25 cellular contexts compared by ENCODE assay signal in genomic region chr10:121293121-121293520, GRCh38.
DNase-seq lines count a peak whose midpoint lies in the region; ATAC-seq and TF ChIP-seq lines count a peak whose summit lies in the region.
"Had no signal": no experiment of that assay in that cellular context is flagged by ENCODE, and none has a peak within 500 bp of the region (broad histone marks: within the 10 kb centered on the region; RNA-seq: fewer than 3 reads in every experiment).

No MANE protein-coding gene starts in this region.

- H3F3A ChIP-seq in neural progenitor cell (ENCODE audit: low read depth): no peaks in the 10 kb centered on the region

- H3K27ac Mint-ChIP-seq in neural progenitor cell: peak overlapping the region; percentile 43
- H3K27ac Mint-ChIP-seq: CD4-positive, alpha-beta memory T cell had no signal

- H3K36me3 Mint-ChIP-seq in neural progenitor cell: no peaks in the 10 kb centered on the region
- H3K36me3 Mint-ChIP-seq: CD4-positive, alpha-beta memory T cell had no signal

- no peak overlapping the region for H3K4me3 Mint-ChIP-seq in neural progenitor cell
- H3K4me3 Mint-ChIP-seq: CD4-positive, alpha-beta memory T cell had no signal

- ATAC-seq in HG03196 (IDR thresholded peaks at IDR 0.05; ENCODE audit: unreplicated experiment): no peak
- ATAC-seq: HepG2, K562, SK-N-SH treated with all-trans-retinoic acid at 6 μM for 48 hours had no signal

- no peak overlapping the region for H3K4me3 ChIP-seq in neural progenitor cell
- H3K4me3 ChIP-seq: BLaER1 treated with 17β-estradiol and CSF1 and Interleukin-3, amounts not matched to agents 10 nM and 100 nM; K562; MG63 had no signal

- no peaks in the 10 kb centered on the region for H3K36me3 ChIP-seq in neural progenitor cell
- H3K36me3 ChIP-seq: BLaER1 treated with 17β-estradiol and CSF1 and Interleukin-3, amounts not matched to agents 10 nM and 100 nM; MG63 had no signal

- H3K27ac ChIP-seq in neural progenitor cell: no peak overlapping the region
- H3K27ac ChIP-seq: 22Rv1; BLaER1 treated with 17β-estradiol and CSF1 and Interleukin-3, amounts not matched to agents 10 nM and 100 nM; HL-60; RWPE1 had no signal

- H3K4me2 ChIP-seq in neural progenitor cell: no peak overlapping the region

- peaks cover 12% of the 10 kb centered on the region for H3K4me1 ChIP-seq in neural progenitor cell
- H3K4me1 ChIP-seq: Caco-2 had no signal

- no peaks in the 10 kb centered on the region for H3K27me3 ChIP-seq in neural progenitor cell
- H3K27me3 ChIP-seq: BLaER1 treated with 17β-estradiol and CSF1 and Interleukin-3, amounts not matched to agents 10 nM and 100 nM; MG63 had no signal

- no peaks in the 10 kb centered on the region for H3K9me3 ChIP-seq in neural progenitor cell (ENCODE audit: low read depth)
- H3K9me3 ChIP-seq: BLaER1 treated with 17β-estradiol and CSF1 and Interleukin-3, amounts not matched to agents 10 nM and 100 nM; Caco-2; MG63 had no signal

- H3K4me1 Mint-ChIP-seq in neural progenitor cell: peaks cover 18% of the 10 kb centered on the region
- H3K4me1 Mint-ChIP-seq: CD4-positive, alpha-beta memory T cell had no signal

- DNase-seq in DMS 273 (lab: John Stamatoyannopoulos, UW; ENCODE audit: unreplicated experiment) (peak; percentile 13), DMS 273 treated with DMSO at 0.1 percent for 48 hours (lab: John Stamatoyannopoulos, UW) (no peak), islet precursor cell (peak; percentile 75), neural progenitor cell (ENCODE audit: low spot score) (no peak), NCI-H1092 treated with DMSO at 0.1 percent for 48 hours (lab: John Stamatoyannopoulos, UW) (no peak), EL (no peak)
- no peak for DNase-seq in central memory CD4-positive, alpha-beta T cell
- DNase-seq: Caco-2; CD4-positive, alpha-beta memory T cell; DMS153; GF-D8; MG63; NCI-H1048; NCI-H1436; NCI-H1930; NCI-H748 treated with DMSO at 0.1 percent for 48 hours; SHP77 treated with DMSO at 0.1 percent for 48 hours had no signal

- H3K9ac ChIP-seq in neural progenitor cell: no peak overlapping the region
- H3K9ac ChIP-seq: BLaER1 treated with 17β-estradiol and CSF1 and Interleukin-3, amounts not matched to agents 10 nM and 100 nM had no signal

- no peaks in the 10 kb centered on the region for H3K9me3 Mint-ChIP-seq in neural progenitor cell

- no peaks in the 10 kb centered on the region for H3K79me2 ChIP-seq in neural progenitor cell (ENCODE audit: low read depth)

- peaks cover 5% of the 10 kb centered on the region for H3K27me3 Mint-ChIP-seq in neural progenitor cell (ENCODE audit: insufficient read depth, low read depth)

- H2AFZ ChIP-seq in neural progenitor cell (replicated peaks): no peak overlapping the region

- no peaks in the 10 kb centered on the region for H4K20me1 ChIP-seq in neural progenitor cell (ENCODE audit: low read depth)
- H4K20me1 ChIP-seq: BLaER1 treated with 17β-estradiol and CSF1 and Interleukin-3, amounts not matched to agents 10 nM and 100 nM had no signal

- TF ChIP-seq CTCF in neural progenitor cell (IDR thresholded peaks at IDR 0.05): no peak

Comparison
In these comparisons a context has a peak if more than half of its experiments do, and no peak if none do; other contexts are left out.
1. DNase-seq: peak in DMS 273 (single experiment) and islet precursor cell (single experiment); none in DMS 273 treated with DMSO at 0.1 percent for 48 hours (single experiment), neural progenitor cell (single experiment), central memory CD4-positive, alpha-beta T cell (single experiment), NCI-H1092 treated with DMSO at 0.1 percent for 48 hours (single experiment) and EL (single experiment).